ENCODE assay signal across 8 cellular contexts in genomic region chr19:1863308-1863637, GRCh38. TPM values are rescaled to one million over a fixed set of nuclear protein-coding genes. Genes with fewer than 3 reads are reported as not detected.
A peak's percentile ranks its signal among the peaks of the same experiment; 100 is the strongest.
DNase-seq lines count a peak whose midpoint lies in the region; ATAC-seq, FAIRE-seq and TF ChIP-seq lines count a peak whose summit lies in the region.

KLF16 (minus strand) TSS chr19:1863579; CDS start chr19:1863497, 82 bp downstream.

- FAIRE-seq in pancreas (lab: Jason Lieb, UNC) (no peak), GM19239 (lab: Jason Lieb, UNC) (no peak)

- H3K9me3 ChIP-seq in OCI-LY3 (ENCODE audit: insufficient read depth, low read length) (no peaks in the 10 kb centered on the region), esophagus (ENCODE audit: control insufficient read depth in 2 of 2, insufficient read depth in 1 of 2, low read depth in 1 of 2, low read length in 1 of 2) (no peaks in the 10 kb centered on the region), pancreas (no peaks in the 10 kb centered on the region)

- H3K4me3 ChIP-seq in OCI-LY3 (ENCODE audit: low read length) (peak within 1 kb of the TSS; percentile 95), esophagus (ENCODE audit: low read depth in 1 of 2, low read length in 2 of 2) (peak within 1 kb of the TSS; percentile 86 to 90), pancreas (peak within 1 kb of the TSS; percentile 42 to 87 (median 64))

- H3K79me2 ChIP-seq in OCI-LY3 (ENCODE audit: low read length): peaks cover 60% of the 10 kb centered on the region

- DNase-seq in pancreas (no peak), cerebellar cortex (ENCODE audit: low spot score) (no peak), cerebellar nuclear complex (lab: John Stamatoyannopoulos, UW) (no peak), HCEC 1CT (no peak), GM19239 (ENCODE audit: insufficient read length, low spot score) (no peak)

- peaks cover 42% of the 10 kb centered on the region for H4K20me1 ChIP-seq in OCI-LY3 (ENCODE audit: insufficient read depth, low read length)

- TF ChIP-seq CTCF in OCI-LY3 (IDR thresholded peaks at IDR 0.05; ENCODE audit: low read depth, low read length) (no peak), pancreas (IDR thresholded peaks at IDR 0.05) (no peak)

- peaks cover 3% of the 10 kb centered on the region for H3K36me3 ChIP-seq in OCI-LY3 (replicated peaks; ENCODE audit: low read depth, low read length)
- H3K36me3 ChIP-seq in esophagus (ENCODE audit: control insufficient read depth in 2 of 2, insufficient read depth in 2 of 2, low read length in 1 of 2): no peaks in the 10 kb centered on the region
- H3K36me3 ChIP-seq in pancreas: no peaks in the 10 kb centered on the region

- peak within 1 kb of the TSS; percentile 97 for H3K9ac ChIP-seq in OCI-LY3 (ENCODE audit: low read length)

- peak within 1 kb of the TSS; percentile 93 for H3K27ac ChIP-seq in OCI-LY3 (ENCODE audit: low read length)
- H3K27ac ChIP-seq in esophagus (ENCODE audit: low read depth in 2 of 2, low read length in 1 of 2): peak within 1 kb of the TSS; percentile 90 to 95
- H3K27ac ChIP-seq in pancreas: peak within 1 kb of the TSS; percentile 70 to 86 (median 76)

- TF ChIP-seq POLR2A in GM19099 (IDR thresholded peaks at IDR 0.05; ENCODE audit: extremely low read depth, insufficient read length, low read depth): peak; percentile 58

- intact Hi-C loops in pancreas (cut with DNase I): no loop called here

- peaks cover 39% of the 10 kb centered on the region for H3K4me1 ChIP-seq in OCI-LY3 (ENCODE audit: low read length)
- H3K4me1 ChIP-seq in esophagus (ENCODE audit: control insufficient read depth in 2 of 2, insufficient read depth in 2 of 2, low read length in 1 of 2): peaks cover 8 to 25% of the 10 kb centered on the region in 2 donors
- H3K4me1 ChIP-seq in pancreas: peaks cover 0 to 15% (median 0%) of the 10 kb centered on the region in 3 donors

- H2AFZ ChIP-seq in OCI-LY3 (ENCODE audit: low read depth, low read length): no peak within 1 kb of the TSS

- WGBS in esophagus, 2 donors: 0 to 1% methylated on average over 54 to 66 of the region's 66 CpGs
- WGBS in pancreas, 2 donors: 0% methylated on average over 12 to 60 of the region's 66 CpGs

- no peaks in the 10 kb centered on the region for H3K27me3 ChIP-seq in OCI-LY3 (ENCODE audit: low read depth, low read length)
- no peaks in the 10 kb centered on the region for H3K27me3 ChIP-seq in esophagus (ENCODE audit: control insufficient read depth in 1 of 2, insufficient read depth in 2 of 2, low read length in 2 of 2)
- no peaks in the 10 kb centered on the region for H3K27me3 ChIP-seq in pancreas

- no peak for ATAC-seq in pancreas

- peak within 1 kb of the TSS; percentile 99 for H3K4me2 ChIP-seq in OCI-LY3 (ENCODE audit: low read length)

RNA-seq across cellular contexts. Expression of gene KLF16, which starts in this region (rescaled TPM):
- polyA plus RNA-seq in esophagus (10 to 100 TPM in 1 of 2 donors, 1 to 10 TPM in 1; 9.3 to 13.5 TPM), pancreas (1 to 10 TPM; 5.1 to 8.2 TPM)
- total RNA-seq in pancreas: 10 to 100 TPM in 1 of 6 donors, 1 to 10 TPM in 5; 4.3 to 10.4 (median 7.9) TPM
